3 cellular contexts compared by ENCODE assay signal in genomic region chr16:81495321-81496234, GRCh38.
A peak's percentile ranks its signal among the peaks of the same experiment; 100 is the strongest.
TF ChIP-seq lines count a peak whose summit lies in the region.

No MANE protein-coding gene starts in this region.

TF ChIP-seq in SK-N-SH, 30 proteins besides CTCF, POLR2A, EP300 and RAD21:
- TF ChIP-seq GATA2 (CRISPR knock-in tag; IDR thresholded peaks at IDR 0.05) (peak; percentile 34; the same call in 1 of the 2 replicates), MXI1 (IDR thresholded peaks at IDR 0.05; ENCODE audit: low read depth, low read length) (0 out of 2 replicates have a peak, but pooled peaks have one; percentile 38), FOXM1 (IDR thresholded peaks at IDR 0.05; ENCODE audit: low read depth) (no peak)

TF ChIP-seq in SK-N-SH treated with all-trans-retinoic acid at 6 μM for 48 hours, 23 proteins besides CTCF, POLR2A, EP300 and RAD21:
- no peak for TF ChIP-seq RARB (CRISPR knock-in tag; IDR thresholded peaks at IDR 0.05)
- no peak for TF ChIP-seq ZFP30 (CRISPR knock-in tag; IDR thresholded peaks at IDR 0.05)
- no peak for TF ChIP-seq ZNF70 (CRISPR knock-in tag; IDR thresholded peaks at IDR 0.05)
- no peak for TF ChIP-seq ZC3H10 (CRISPR knock-in tag; IDR thresholded peaks at IDR 0.05)
- TF ChIP-seq PATZ1 (CRISPR knock-in tag; IDR thresholded peaks at IDR 0.05; ENCODE audit: borderline replicate concordance) = no peak
- TF ChIP-seq SNAI2 (CRISPR knock-in tag; IDR thresholded peaks at IDR 0.05) = no peak
- TF ChIP-seq TOX (CRISPR knock-in tag; IDR thresholded peaks at IDR 0.05; ENCODE audit: borderline replicate concordance) = no peak
- no peak for TF ChIP-seq ZFP3 (CRISPR knock-in tag; IDR thresholded peaks at IDR 0.05)
- TF ChIP-seq TCF4 (CRISPR knock-in tag; IDR thresholded peaks at IDR 0.05; ENCODE audit: borderline replicate concordance) = no peak
- TF ChIP-seq CSDC2 (CRISPR knock-in tag; IDR thresholded peaks at IDR 0.05) = no peak
- TF ChIP-seq TSHZ2 (CRISPR knock-in tag; IDR thresholded peaks at IDR 0.05) = no peak
- no peak for TF ChIP-seq ESRRG (CRISPR knock-in tag; IDR thresholded peaks at IDR 0.05)
- TF ChIP-seq ARNTL (CRISPR knock-in tag; IDR thresholded peaks at IDR 0.05; ENCODE audit: borderline replicate concordance, low read depth) = no peak
- TF ChIP-seq OSR1 (CRISPR knock-in tag; IDR thresholded peaks at IDR 0.05) = no peak
- no peak for TF ChIP-seq CREB5 (CRISPR knock-in tag; IDR thresholded peaks at IDR 0.05; ENCODE audit: low read depth)

TF ChIP-seq in endothelial cell of umbilical vein, 7 proteins besides CTCF, POLR2A, EP300 and RAD21:
- TF ChIP-seq MAX (IDR thresholded peaks at IDR 0.05; ENCODE audit: insufficient read depth, insufficient read length) (no peak), POLR2AphosphoS5 (IDR thresholded peaks at IDR 0.05; ENCODE audit: insufficient read depth, low read depth, low read length) (peak; percentile 34), MYC (IDR thresholded peaks at IDR 0.05; ENCODE audit: low read depth, low read length) (no peak), GATA2 (IDR thresholded peaks at IDR 0.05; ENCODE audit: insufficient read depth, insufficient read length, low read depth, low read length) (peak; percentile 56), EZH2 (IDR thresholded peaks at IDR 0.05; ENCODE audit: borderline replicate concordance, low read depth, low read length, severe bottlenecking) (no peak), JUN (IDR thresholded peaks at IDR 0.05; ENCODE audit: borderline replicate concordance, insufficient read depth, insufficient read length, low read depth) (no peak), FOS (IDR thresholded peaks at IDR 0.05; ENCODE audit: borderline replicate concordance, insufficient read depth, low read length) (no peak)
TF ChIP-seq in endothelial cell of umbilical vein: peak in this region for 2.
